1 cellular context compared by ENCODE assay signal in the genomic region with DNA sequence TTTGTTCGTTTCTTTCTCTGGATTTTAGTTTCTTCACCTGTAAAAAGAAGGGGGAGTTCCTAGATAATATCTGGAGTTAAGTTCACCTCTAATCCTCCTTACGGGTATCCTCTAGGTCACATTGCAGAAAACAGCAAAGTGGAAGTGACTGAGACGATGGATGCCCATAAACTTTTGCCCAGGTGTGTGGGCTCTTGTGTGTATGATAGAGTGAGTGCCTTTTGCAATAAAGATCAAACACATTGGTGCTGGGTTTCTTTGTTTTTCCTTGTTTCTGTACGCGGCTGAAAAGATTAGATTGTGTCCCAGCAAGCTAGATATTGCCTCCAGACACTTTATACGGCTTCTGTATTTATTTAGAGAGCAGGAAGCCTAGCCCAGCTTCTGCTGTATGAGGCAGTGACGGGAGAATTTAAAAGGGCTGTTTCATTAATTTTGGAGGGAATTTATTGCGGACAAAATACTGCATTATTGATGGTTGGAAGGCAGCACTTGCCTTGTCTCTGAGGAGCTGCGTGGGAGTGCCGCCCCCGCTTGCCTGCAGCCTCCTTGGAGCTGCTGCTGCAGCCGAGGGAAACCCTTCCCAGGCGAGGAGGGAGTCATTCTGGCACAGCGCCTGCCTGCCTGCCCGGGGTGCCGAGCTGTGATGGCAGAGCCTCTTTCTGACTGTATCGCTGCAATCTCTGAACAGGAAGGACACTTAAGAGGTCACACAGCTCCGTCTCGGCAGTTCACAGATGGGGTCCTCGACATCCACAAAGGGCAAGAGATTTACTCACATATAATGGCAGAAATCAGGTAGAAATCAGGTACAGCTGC.
TF ChIP-seq lines count a peak whose summit lies in the region.

No MANE protein-coding gene starts in this region.

TF ChIP-seq in HEK293, 187 proteins besides CTCF, POLR2A, EP300 and RAD21 (continued from another document):
- TF ChIP-seq EGR2 (tag by site-specific recombination; IDR thresholded peaks at IDR 0.05; ENCODE audit: low read depth) (peak; percentile 76; the same call in 1 of the 2 replicates), ZNF548 (tag by site-specific recombination; IDR thresholded peaks at IDR 0.05) (peak; percentile 99), ZNF341 (tag by site-specific recombination; IDR thresholded peaks at IDR 0.05; ENCODE audit: low read depth) (peak; percentile 98), ZNF629 (tag by site-specific recombination; IDR thresholded peaks at IDR 0.05) (peak; percentile 79), FEZF1 (tag by site-specific recombination; IDR thresholded peaks at IDR 0.05) (peak; percentile 36; the same call in 1 of the 2 replicates), ZNF19 (tag by site-specific recombination; IDR thresholded peaks at IDR 0.05; ENCODE audit: low read depth) (no peak), ZFHX2 (tag by site-specific recombination; conservative IDR thresholded peaks at IDR 0.05) (peak; percentile 94), SALL2 (tag by site-specific recombination; IDR thresholded peaks at IDR 0.05; ENCODE audit: borderline replicate concordance) (no peak), ZNF324 (tag by site-specific recombination; IDR thresholded peaks at IDR 0.05) (no peak), RBAK (tag by site-specific recombination; IDR thresholded peaks at IDR 0.05) (no peak), ZNF768 (tag by site-specific recombination; IDR thresholded peaks at IDR 0.05) (peak; percentile 54; the same call in 1 of the 2 replicates), REPIN1 (tag by site-specific recombination; IDR thresholded peaks at IDR 0.05; ENCODE audit: low read depth) (no peak), ZSCAN16 (tag by site-specific recombination; IDR thresholded peaks at IDR 0.05) (0 out of 2 replicates have a peak, but pooled peaks have one; percentile 73), ZBTB17 (tag by site-specific recombination; IDR thresholded peaks at IDR 0.05) (peak; percentile 87), ZNF24 (tag by site-specific recombination; IDR thresholded peaks at IDR 0.05) (no peak), ZNF404 (tag by site-specific recombination; IDR thresholded peaks at IDR 0.05) (no peak), ZNF2 (tag by site-specific recombination; IDR thresholded peaks at IDR 0.05) (peak; percentile 41; the same call in 1 of the 2 replicates), ZNF623 (tag by site-specific recombination; IDR thresholded peaks at IDR 0.05) (no peak), ZNF654 (tag by site-specific recombination; IDR thresholded peaks at IDR 0.05; ENCODE audit: low read depth) (no peak), GFI1B (tag by site-specific recombination; IDR thresholded peaks at IDR 0.05) (no peak)
- TF ChIP-seq, protein P1, sequence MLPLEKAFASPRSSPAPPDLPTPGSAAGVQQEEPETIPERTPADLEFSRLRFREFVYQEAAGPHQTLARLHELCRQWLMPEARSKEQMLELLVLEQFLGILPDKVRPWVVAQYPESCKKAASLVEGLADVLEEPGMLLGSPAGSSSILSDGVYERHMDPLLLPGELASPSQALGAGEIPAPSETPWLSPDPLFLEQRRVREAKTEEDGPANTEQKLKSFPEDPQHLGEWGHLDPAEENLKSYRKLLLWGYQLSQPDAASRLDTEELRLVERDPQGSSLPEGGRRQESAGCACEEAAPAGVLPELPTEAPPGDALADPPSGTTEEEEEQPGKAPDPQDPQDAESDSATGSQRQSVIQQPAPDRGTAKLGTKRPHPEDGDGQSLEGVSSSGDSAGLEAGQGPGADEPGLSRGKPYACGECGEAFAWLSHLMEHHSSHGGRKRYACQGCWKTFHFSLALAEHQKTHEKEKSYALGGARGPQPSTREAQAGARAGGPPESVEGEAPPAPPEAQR (tag by site-specific recombination; IDR thresholded peaks at IDR 0.05) = no peak
- TF ChIP-seq, protein P2, sequence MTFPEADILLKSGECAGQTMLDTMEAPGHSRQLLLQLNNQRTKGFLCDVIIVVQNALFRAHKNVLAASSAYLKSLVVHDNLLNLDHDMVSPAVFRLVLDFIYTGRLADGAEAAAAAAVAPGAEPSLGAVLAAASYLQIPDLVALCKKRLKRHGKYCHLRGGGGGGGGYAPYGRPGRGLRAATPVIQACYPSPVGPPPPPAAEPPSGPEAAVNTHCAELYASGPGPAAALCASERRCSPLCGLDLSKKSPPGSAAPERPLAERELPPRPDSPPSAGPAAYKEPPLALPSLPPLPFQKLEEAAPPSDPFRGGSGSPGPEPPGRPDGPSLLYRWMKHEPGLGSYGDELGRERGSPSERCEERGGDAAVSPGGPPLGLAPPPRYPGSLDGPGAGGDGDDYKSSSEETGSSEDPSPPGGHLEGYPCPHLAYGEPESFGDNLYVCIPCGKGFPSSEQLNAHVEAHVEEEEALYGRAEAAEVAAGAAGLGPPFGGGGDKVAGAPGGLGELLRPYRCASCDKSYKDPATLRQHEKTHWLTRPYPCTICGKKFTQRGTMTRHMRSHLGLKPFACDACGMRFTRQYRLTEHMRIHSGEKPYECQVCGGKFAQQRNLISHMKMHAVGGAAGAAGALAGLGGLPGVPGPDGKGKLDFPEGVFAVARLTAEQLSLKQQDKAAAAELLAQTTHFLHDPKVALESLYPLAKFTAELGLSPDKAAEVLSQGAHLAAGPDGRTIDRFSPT (tag by site-specific recombination; IDR thresholded peaks at IDR 0.05) = peak; percentile 29; the same call in 1 of the 2 replicates
- TF ChIP-seq, protein P3, sequence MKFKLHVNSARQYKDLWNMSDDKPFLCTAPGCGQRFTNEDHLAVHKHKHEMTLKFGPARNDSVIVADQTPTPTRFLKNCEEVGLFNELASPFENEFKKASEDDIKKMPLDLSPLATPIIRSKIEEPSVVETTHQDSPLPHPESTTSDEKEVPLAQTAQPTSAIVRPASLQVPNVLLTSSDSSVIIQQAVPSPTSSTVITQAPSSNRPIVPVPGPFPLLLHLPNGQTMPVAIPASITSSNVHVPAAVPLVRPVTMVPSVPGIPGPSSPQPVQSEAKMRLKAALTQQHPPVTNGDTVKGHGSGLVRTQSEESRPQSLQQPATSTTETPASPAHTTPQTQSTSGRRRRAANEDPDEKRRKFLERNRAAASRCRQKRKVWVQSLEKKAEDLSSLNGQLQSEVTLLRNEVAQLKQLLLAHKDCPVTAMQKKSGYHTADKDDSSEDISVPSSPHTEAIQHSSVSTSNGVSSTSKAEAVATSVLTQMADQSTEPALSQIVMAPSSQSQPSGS (tag by site-specific recombination; IDR thresholded peaks at IDR 0.05; ENCODE audit: low read depth) = no peak
- TF ChIP-seq, protein P4, sequence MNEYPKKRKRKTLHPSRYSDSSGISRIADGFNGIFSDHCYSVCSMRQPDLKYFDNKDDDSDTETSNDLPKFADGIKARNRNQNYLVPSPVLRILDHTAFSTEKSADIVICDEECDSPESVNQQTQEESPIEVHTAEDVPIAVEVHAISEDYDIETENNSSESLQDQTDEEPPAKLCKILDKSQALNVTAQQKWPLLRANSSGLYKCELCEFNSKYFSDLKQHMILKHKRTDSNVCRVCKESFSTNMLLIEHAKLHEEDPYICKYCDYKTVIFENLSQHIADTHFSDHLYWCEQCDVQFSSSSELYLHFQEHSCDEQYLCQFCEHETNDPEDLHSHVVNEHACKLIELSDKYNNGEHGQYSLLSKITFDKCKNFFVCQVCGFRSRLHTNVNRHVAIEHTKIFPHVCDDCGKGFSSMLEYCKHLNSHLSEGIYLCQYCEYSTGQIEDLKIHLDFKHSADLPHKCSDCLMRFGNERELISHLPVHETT (tag by site-specific recombination; IDR thresholded peaks at IDR 0.05) = no peak
- TF ChIP-seq, protein P5, sequence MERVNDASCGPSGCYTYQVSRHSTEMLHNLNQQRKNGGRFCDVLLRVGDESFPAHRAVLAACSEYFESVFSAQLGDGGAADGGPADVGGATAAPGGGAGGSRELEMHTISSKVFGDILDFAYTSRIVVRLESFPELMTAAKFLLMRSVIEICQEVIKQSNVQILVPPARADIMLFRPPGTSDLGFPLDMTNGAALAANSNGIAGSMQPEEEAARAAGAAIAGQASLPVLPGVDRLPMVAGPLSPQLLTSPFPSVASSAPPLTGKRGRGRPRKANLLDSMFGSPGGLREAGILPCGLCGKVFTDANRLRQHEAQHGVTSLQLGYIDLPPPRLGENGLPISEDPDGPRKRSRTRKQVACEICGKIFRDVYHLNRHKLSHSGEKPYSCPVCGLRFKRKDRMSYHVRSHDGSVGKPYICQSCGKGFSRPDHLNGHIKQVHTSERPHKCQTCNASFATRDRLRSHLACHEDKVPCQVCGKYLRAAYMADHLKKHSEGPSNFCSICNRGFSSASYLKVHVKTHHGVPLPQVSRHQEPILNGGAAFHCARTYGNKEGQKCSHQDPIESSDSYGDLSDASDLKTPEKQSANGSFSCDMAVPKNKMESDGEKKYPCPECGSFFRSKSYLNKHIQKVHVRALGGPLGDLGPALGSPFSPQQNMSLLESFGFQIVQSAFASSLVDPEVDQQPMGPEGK (tag by site-specific recombination; IDR thresholded peaks at IDR 0.05) = 0 out of 2 replicates have a peak, but pooled peaks have one; percentile 40
- TF ChIP-seq, protein P6, sequence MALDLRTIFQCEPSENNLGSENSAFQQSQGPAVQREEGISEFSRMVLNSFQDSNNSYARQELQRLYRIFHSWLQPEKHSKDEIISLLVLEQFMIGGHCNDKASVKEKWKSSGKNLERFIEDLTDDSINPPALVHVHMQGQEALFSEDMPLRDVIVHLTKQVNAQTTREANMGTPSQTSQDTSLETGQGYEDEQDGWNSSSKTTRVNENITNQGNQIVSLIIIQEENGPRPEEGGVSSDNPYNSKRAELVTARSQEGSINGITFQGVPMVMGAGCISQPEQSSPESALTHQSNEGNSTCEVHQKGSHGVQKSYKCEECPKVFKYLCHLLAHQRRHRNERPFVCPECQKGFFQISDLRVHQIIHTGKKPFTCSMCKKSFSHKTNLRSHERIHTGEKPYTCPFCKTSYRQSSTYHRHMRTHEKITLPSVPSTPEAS (tag by site-specific recombination; IDR thresholded peaks at IDR 0.05) = 0 out of 2 replicates have a peak, but pooled peaks have one; percentile 33
- TF ChIP-seq, protein P7, sequence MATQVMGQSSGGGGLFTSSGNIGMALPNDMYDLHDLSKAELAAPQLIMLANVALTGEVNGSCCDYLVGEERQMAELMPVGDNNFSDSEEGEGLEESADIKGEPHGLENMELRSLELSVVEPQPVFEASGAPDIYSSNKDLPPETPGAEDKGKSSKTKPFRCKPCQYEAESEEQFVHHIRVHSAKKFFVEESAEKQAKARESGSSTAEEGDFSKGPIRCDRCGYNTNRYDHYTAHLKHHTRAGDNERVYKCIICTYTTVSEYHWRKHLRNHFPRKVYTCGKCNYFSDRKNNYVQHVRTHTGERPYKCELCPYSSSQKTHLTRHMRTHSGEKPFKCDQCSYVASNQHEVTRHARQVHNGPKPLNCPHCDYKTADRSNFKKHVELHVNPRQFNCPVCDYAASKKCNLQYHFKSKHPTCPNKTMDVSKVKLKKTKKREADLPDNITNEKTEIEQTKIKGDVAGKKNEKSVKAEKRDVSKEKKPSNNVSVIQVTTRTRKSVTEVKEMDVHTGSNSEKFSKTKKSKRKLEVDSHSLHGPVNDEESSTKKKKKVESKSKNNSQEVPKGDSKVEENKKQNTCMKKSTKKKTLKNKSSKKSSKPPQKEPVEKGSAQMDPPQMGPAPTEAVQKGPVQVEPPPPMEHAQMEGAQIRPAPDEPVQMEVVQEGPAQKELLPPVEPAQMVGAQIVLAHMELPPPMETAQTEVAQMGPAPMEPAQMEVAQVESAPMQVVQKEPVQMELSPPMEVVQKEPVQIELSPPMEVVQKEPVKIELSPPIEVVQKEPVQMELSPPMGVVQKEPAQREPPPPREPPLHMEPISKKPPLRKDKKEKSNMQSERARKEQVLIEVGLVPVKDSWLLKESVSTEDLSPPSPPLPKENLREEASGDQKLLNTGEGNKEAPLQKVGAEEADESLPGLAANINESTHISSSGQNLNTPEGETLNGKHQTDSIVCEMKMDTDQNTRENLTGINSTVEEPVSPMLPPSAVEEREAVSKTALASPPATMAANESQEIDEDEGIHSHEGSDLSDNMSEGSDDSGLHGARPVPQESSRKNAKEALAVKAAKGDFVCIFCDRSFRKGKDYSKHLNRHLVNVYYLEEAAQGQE (tag by site-specific recombination; IDR thresholded peaks at IDR 0.05) = no peak
- TF ChIP-seq, protein P8, sequence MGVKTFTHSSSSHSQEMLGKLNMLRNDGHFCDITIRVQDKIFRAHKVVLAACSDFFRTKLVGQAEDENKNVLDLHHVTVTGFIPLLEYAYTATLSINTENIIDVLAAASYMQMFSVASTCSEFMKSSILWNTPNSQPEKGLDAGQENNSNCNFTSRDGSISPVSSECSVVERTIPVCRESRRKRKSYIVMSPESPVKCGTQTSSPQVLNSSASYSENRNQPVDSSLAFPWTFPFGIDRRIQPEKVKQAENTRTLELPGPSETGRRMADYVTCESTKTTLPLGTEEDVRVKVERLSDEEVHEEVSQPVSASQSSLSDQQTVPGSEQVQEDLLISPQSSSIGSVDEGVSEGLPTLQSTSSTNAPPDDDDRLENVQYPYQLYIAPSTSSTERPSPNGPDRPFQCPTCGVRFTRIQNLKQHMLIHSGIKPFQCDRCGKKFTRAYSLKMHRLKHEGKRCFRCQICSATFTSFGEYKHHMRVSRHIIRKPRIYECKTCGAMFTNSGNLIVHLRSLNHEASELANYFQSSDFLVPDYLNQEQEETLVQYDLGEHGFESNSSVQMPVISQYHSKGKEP (tag by site-specific recombination; IDR thresholded peaks at IDR 0.05) = peak; percentile 86
